ENCODE assay signal across 8 cellular contexts in the genomic region with DNA sequence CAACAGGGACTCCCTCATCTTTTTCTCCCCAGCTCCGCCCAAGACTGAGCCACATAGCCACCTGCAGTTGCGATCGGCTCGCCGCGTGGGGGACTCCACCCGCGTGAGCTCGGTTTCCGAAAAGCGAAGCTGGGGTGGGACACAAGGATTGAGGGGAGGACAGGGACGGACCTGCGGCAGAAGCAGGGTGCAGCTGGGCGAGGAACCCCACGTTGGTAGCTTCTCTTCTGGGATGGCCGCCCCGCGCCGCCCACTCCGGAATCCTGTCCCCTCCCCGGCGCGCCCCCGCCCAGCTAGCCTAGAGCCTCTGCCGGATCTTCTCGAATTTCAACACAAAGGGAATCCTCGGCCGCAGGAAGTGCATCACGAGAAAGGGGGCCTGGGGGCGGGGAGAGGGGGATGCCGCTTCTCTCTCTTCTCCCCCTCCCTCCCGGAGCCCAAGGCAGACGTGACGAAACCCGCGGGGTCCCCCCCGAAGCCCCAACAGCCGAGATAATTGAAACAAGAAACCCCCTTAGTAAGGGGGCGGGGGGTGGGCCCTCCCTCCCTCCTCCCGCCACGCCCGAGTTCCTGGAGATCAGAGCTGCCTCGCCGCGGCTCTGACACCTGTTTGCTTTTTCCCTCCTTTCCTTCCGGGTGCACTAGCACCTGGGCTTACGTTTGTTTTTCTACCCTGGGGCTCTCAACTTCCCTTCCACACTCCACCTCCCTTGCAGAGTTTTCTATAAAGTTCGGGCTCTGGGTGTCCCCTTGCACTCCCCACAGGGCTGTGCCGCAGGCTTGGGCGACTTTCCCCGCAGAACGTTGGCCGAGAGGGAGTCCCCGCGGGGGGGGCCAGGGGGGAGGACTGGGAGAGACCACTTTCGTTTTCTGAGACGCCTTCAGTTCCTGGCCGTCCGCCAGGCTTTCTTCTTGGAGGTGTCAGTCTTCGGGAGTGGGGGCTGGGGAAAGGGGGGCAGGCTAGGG. TPM values are rescaled to one million over a fixed set of nuclear protein-coding genes. Genes with fewer than 3 reads are reported as not detected.
DNase-seq lines count a peak whose midpoint lies in the region; ATAC-seq, FAIRE-seq and TF ChIP-seq lines count a peak whose summit lies in the region.

No MANE protein-coding gene starts in this region.

- intact Hi-C loops in HepG2 (cut with micrococcal nuclease; ENCODE audit: unreplicated experiment), result no loop called here

- peak; percentile 79 for ATAC-seq in GM19025 (IDR thresholded peaks at IDR 0.05; ENCODE audit: low read depth, unreplicated experiment)
- peak; percentile 75 for ATAC-seq in HG03196 (IDR thresholded peaks at IDR 0.05; ENCODE audit: unreplicated experiment)
- ATAC-seq in HepG2, result peak; percentile 90

- TF ChIP-seq RAD21 in HepG2 (CRISPR knock-in tag; IDR thresholded peaks at IDR 0.05), result no peak

- H3K4me3 ChIP-seq in HepG2 (replicated peaks in 1 of 3; ENCODE audit: insufficient read depth in 1 of 3, low read depth in 2 of 3, low read length in 3 of 3), result peak overlapping the region; percentile 47 to 60 (median 50)

- POLR2A ChIA-PET in HepG2 (lab: Yijun Ruan, JAX), result interaction anchor here (1.2 kb wide), 1 partner anchor 44 kb away, joined by 7 read pairs; no protein-coding TSS in a partner anchor

- no peak for FAIRE-seq in HepG2 (lab: Jason Lieb, UNC)

- 0 out of 2 replicates have a peak, but pooled peaks have one; percentile 13 for TF ChIP-seq CTCF in HepG2 (CRISPR knock-in tag; IDR thresholded peaks at IDR 0.05)

- H3K4me2 ChIP-seq in HepG2 (ENCODE audit: low read depth, low read length), result peak overlapping the region; percentile 71

- BruUV-seq in HepG2 (replicated peaks; lab: Mats Ljungman, UMichigan), result no TSS peak

- no peaks in the 10 kb centered on the region for H4K20me1 ChIP-seq in HepG2 (ENCODE audit: insufficient read depth, low read length)

- TF ChIP-seq EP300 in HepG2 (IDR thresholded peaks at IDR 0.05; ENCODE audit: low read depth in 2 of 2, low read length in 2 of 2) (no peak), HepG2 (CRISPR knock-in tag; IDR thresholded peaks at IDR 0.05; ENCODE audit: borderline replicate concordance) (no peak)

- no peaks in the 10 kb centered on the region for H3K9me3 ChIP-seq in HepG2 (ENCODE audit: low read length)

- CTCF ChIA-PET in HepG2 (lab: Yijun Ruan, JAX; ENCODE audit: low intra/inter-chr PET ratio, low total read pairs), result no interaction called here

- H2AFZ ChIP-seq in HepG2 (ENCODE audit: low read length), result peak overlapping the region; percentile 36

- no peak overlapping the region for H3K27ac ChIP-seq in HepG2 (ENCODE audit: extremely low read length, insufficient read depth, low read length)

- no peaks in the 10 kb centered on the region for H3K79me2 ChIP-seq in HepG2 (ENCODE audit: insufficient read depth, low read length)

- peak; percentile 75 for DNase-seq in AG08396 (ENCODE audit: low spot score)
- DNase-seq in NCI-H460 (ENCODE audit: extremely low read depth, low read depth), result peak; percentile 30
- peak; percentile 55 for DNase-seq in activated CD4-positive, alpha-beta T cell treated with anti-CD3 and anti-CD28 coated beads, Interleukin-2, amount 50 U/mL, for 1 hour
- peak; percentile 56 for DNase-seq in dermis blood vessel endothelial cell
- peak; percentile 25 for DNase-seq in HepG2 (ENCODE audit: low spot score)
- DNase-seq in stimulated activated CD4-positive, alpha-beta T cell treated with anti-CD3 and anti-CD28 coated beads, Interleukin-2, amount 100 ng/mL, for 4 hours (ENCODE audit: low read depth), result peak; percentile 50

- H3K36me3 ChIP-seq in HepG2 (replicated peaks in 1 of 2; ENCODE audit: control insufficient read depth in 1 of 2, insufficient read depth in 2 of 2, low read length in 2 of 2), result no peaks in the 10 kb centered on the region

- H3K9ac ChIP-seq in HepG2 (ENCODE audit: insufficient read depth, low read depth, low read length), result no peak overlapping the region

- in situ Hi-C loops in HepG2 (cut with HindIII; ENCODE audit: extremely low pct_ligation_motif_present, low pct_unique_long_range_greater_than_20kb), result no loop called here

- no peak for TF ChIP-seq POLR2A in HepG2 (IDR thresholded peaks at IDR 0.05; ENCODE audit: insufficient read depth in 1 of 2, low read depth in 2 of 2, low read length in 2 of 2)

- peaks cover 0 to 6% of the 10 kb centered on the region in 2 experiments; a peak in 1 of 5 replicates for H3K27me3 ChIP-seq in HepG2 (ENCODE audit: control insufficient read depth in 1 of 2, insufficient read depth in 2 of 2, low read length in 2 of 2)

- WGBS in HepG2 (ENCODE audit: low lambda C conversion rate), result 11% methylated on average over 42 of the region's 60 CpGs

- H3K4me1 ChIP-seq in HepG2 (ENCODE audit: insufficient read depth, low read length), result no peaks in the 10 kb centered on the region

TF ChIP-seq in HepG2, 621 proteins besides CTCF, POLR2A, EP300 and RAD21 (continues in another document):
- 0 out of 2 replicates have a peak, but pooled peaks have one; percentile 20 for TF ChIP-seq POGK (CRISPR knock-in tag; conservative IDR thresholded peaks at IDR 0.05)
- TF ChIP-seq HNRNPLL (IDR thresholded peaks at IDR 0.05; ENCODE audit: low read depth, low read length, poor library complexity, severe bottlenecking), result peak; percentile 22
- TF ChIP-seq PAXIP1 (CRISPR knock-in tag; conservative IDR thresholded peaks at IDR 0.05), result no peak
- no peak for TF ChIP-seq ETV5 (CRISPR knock-in tag; IDR thresholded peaks at IDR 0.05; ENCODE audit: borderline replicate concordance)
- TF ChIP-seq GABPA (IDR thresholded peaks at IDR 0.05; ENCODE audit: low read depth, low read length), result no peak; the same call in 1 of the 2 replicates
- peak; percentile 73 for TF ChIP-seq GABPA (CRISPR knock-in tag; IDR thresholded peaks at IDR 0.05; ENCODE audit: low read depth)

RNA-seq across cellular contexts. Expression of gene KCNH8, which starts 1.3 kb away (rescaled TPM):
- total RNA-seq in NCI-H460 (2014; rRNA removed; shearing (Covaris generic)), result not detected in 2 replicates
- polyA plus RNA-seq in NCI-H460 (2014; cell fraction: nucleus; rRNA removed), result not detected in 2 replicates
- total RNA-seq in dermis blood vessel endothelial cell (under 0.01 and 0.05 TPM in 2 replicates), HepG2 (2016; rRNA removed; fragmentation: Illumina TruSeq; extraction: Trizol) (0.04 TPM in 1 of 2 replicates, not detected in the other)
- not detected in 2 replicates for total RNA-seq in HepG2 (2016; cell fraction: cytosol; rRNA removed; fragmentation: Illumina TruSeq; extraction: Trizol; ENCODE audit: low read depth)
- total RNA-seq in HepG2 (2016; cell fraction: insoluble cytoplasmic fraction; rRNA removed; fragmentation: Illumina TruSeq; extraction: Trizol), result not detected in 2 replicates
- total RNA-seq in HepG2 (2016; cell fraction: membrane; rRNA removed; fragmentation: Illumina TruSeq; extraction: Trizol), result not detected in 2 replicates
- 0.06 TPM in 1 of 2 replicates, not detected in the other for total RNA-seq in HepG2 (2016; cell fraction: nucleus; rRNA removed; fragmentation: Illumina TruSeq; extraction: Trizol)
- polyA plus RNA-seq in HepG2 (2011; rRNA removed), result 0.04 TPM in 1 of 2 replicates, not detected in the other
- polyA plus RNA-seq in HepG2 (2011; cell fraction: cytosol; rRNA removed), result not detected in 2 replicates
- 0.06 and 0.07 TPM in 2 replicates for polyA plus RNA-seq in HepG2 (2011; cell fraction: nucleus; rRNA removed)
- polyA plus RNA-seq in HepG2 (2012), result not detected in 2 replicates
- not detected in 2 replicates for polyA plus RNA-seq in HepG2 (2016; cell fraction: cytosol; fragmentation: Illumina TruSeq; extraction: Trizol; ENCODE audit: low read depth)
- polyA plus RNA-seq in HepG2 (2016; cell fraction: insoluble cytoplasmic fraction; fragmentation: Illumina TruSeq; extraction: Trizol; ENCODE audit: low read depth), result not detected in 2 replicates
- not detected in 2 replicates for polyA plus RNA-seq in HepG2 (2016; cell fraction: membrane; fragmentation: Illumina TruSeq; extraction: Trizol; ENCODE audit: low read depth)
- not detected in 2 replicates for polyA plus RNA-seq in HepG2 (2016; cell fraction: nucleus; fragmentation: Illumina TruSeq; extraction: Trizol; ENCODE audit: insufficient read depth, low read depth)
- polyA minus RNA-seq in HepG2 (2011; rRNA and poly(A)+ RNA removed; ENCODE audit: low replicate concordance), result not detected in 2 replicates
- not detected in 2 replicates for polyA minus RNA-seq in HepG2 (2011; cell fraction: cytosol; rRNA and poly(A)+ RNA removed)
- 0.25 and 0.26 TPM in 2 replicates for polyA minus RNA-seq in HepG2 (2011; cell fraction: nucleus; rRNA and poly(A)+ RNA removed)

Comparison
In these comparisons a context has a peak if more than half of its experiments do, and no peak if none do; other contexts are left out.
1. DNase-seq: peak in every context shown above with its lines; median percentile 75 in AG08396; 56 in dermis blood vessel endothelial cell; 55 in activated CD4-positive, alpha-beta T cell treated with anti-CD3 and anti-CD28 coated beads, Interleukin-2, amount 50 U/mL, for 1 hour; 50 in stimulated activated CD4-positive, alpha-beta T cell treated with anti-CD3 and anti-CD28 coated beads, Interleukin-2, amount 100 ng/mL, for 4 hours; 30 in NCI-H460; 25 in HepG2.